8 cellular contexts compared by ENCODE assay signal in the genomic region with DNA sequence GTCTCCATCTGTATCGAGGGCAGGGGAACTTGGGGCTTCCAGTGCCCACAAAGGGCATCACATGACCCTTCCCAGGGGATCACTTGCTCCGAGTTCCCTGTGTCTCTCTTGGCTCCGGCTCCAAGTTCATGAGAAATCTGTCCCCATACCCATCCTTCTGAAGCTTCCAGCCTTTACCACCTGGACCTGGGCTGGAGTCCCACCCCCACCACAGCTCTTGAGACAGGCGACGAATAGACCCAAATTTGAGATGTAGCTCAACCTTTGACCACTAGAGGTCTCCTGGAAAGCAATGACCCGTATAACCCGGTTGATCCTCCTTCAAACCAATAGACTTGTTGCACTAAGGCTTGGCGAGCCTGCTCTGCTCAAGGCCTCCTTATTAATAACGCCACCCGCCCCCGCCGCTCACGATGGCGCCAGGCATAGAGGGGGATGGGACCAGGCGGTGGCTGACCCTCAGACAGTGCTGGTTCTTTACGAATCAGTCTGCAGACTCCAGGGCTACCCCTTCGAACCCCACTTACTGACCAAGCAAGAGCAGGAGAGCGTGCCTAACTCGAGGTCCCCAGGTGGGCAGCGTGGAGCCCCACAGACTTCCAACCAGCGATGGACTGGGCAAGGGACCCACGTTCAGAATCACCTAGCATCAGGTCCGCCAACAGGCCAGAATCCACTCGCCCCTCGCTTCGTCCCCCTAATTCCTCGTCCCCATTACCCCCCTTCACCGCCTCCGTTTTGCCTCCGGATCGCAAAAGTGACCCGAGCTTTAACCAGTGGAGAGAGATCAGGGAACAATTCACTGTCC. TPM values are rescaled to one million over a fixed set of nuclear protein-coding genes. Genes with fewer than 3 reads are reported as not detected.
DNase-seq lines count a peak whose midpoint lies in the region; ATAC-seq, FAIRE-seq and TF ChIP-seq lines count a peak whose summit lies in the region.

No MANE protein-coding gene starts in this region.

- no peaks in the 10 kb centered on the region for H3K36me3 ChIP-seq in SU-DHL-6 (ENCODE audit: low read length)

- H3K4me2 ChIP-seq in SU-DHL-6 (ENCODE audit: low read depth, low read length, poor library complexity, severe bottlenecking), result peak overlapping the region; percentile 99

- peak overlapping the region; percentile 88 for H3K9ac ChIP-seq in SU-DHL-6 (ENCODE audit: low read length)

- peaks cover 7% of the 10 kb centered on the region for H3K27me3 Mint-ChIP-seq in brain

- peak overlapping the region; percentile 40 for H2AFZ ChIP-seq in SU-DHL-6 (ENCODE audit: low read depth, low read length, severe bottlenecking)

- H3K79me2 ChIP-seq in SU-DHL-6 (ENCODE audit: insufficient read depth, low read length), result peaks cover 11% of the 10 kb centered on the region

- H3K36me3 Mint-ChIP-seq in brain, result no peaks in the 10 kb centered on the region

- no peaks in the 10 kb centered on the region for H3K27me3 ChIP-seq in SU-DHL-6 (ENCODE audit: low read length)

- H3F3A ChIP-seq in SU-DHL-6 (ENCODE audit: insufficient read depth), result peaks cover 52% of the 10 kb centered on the region

- FAIRE-seq in HTR-8/SVneo (lab: Jason Lieb, UNC), result no peak

- DNase-seq in ELR (ENCODE audit: low read depth) (peak; percentile 79), HTR-8/SVneo (ENCODE audit: insufficient read length, low spot score) (peak; percentile 51), skeletal muscle cell (ENCODE audit: low read depth) (no peak), T-helper 9 cell (no peak)

- H3K4me3 ChIP-seq in SU-DHL-6 (ENCODE audit: insufficient read depth, low read length, poor library complexity, severe bottlenecking), result peak overlapping the region; percentile 94
- H3K4me3 ChIP-seq in iPS-18c (ENCODE audit: insufficient read depth, low read depth, low read length), result peak overlapping the region; percentile 69
- H3K4me3 ChIP-seq in skeletal muscle cell (ENCODE audit: low read depth, low read length), result peak overlapping the region; percentile 26

- H3K9me2 ChIP-seq in SU-DHL-6 (replicated peaks; ENCODE audit: insufficient read depth, low read length), result no peaks in the 10 kb centered on the region

- no peaks in the 10 kb centered on the region for H3K9me3 Mint-ChIP-seq in brain

- peak; percentile 56 for TF ChIP-seq CTCF in SU-DHL-6 (IDR thresholded peaks at IDR 0.05; ENCODE audit: insufficient read depth, low read length, poor library complexity, severe bottlenecking)
- TF ChIP-seq CTCF in brain (conservative IDR thresholded peaks at IDR 0.05), result peak in 1 of 2 experiments; percentile 65

- ATAC-seq in GM21447 (IDR thresholded peaks at IDR 0.05; ENCODE audit: unreplicated experiment), result peak; percentile 62

- H4K20me1 ChIP-seq in SU-DHL-6 (ENCODE audit: low read depth, low read length), result no peaks in the 10 kb centered on the region

- no peaks in the 10 kb centered on the region for H3K9me3 ChIP-seq in SU-DHL-6 (ENCODE audit: insufficient read depth, low read length)
- H3K9me3 ChIP-seq in iPS-18c (ENCODE audit: control insufficient read depth, insufficient read depth, low read length), result no peaks in the 10 kb centered on the region

- peak overlapping the region in 4 of 5 experiments; percentile 91 to 100 (median 95) for H3K4me3 Mint-ChIP-seq in brain

- peak overlapping the region; percentile 36 to 99 (median 81) for H3K27ac Mint-ChIP-seq in brain

- peak overlapping the region; percentile 99 for H3K27ac ChIP-seq in SU-DHL-6 (ENCODE audit: low read depth, low read length)

- H3K4me1 Mint-ChIP-seq in brain, result peaks cover 48% of the 10 kb centered on the region

RNA-seq across cellular contexts. Expression of a gene that starts 4.4 kb away (rescaled TPM):
- 2.5 TPM for polyA plus RNA-seq in brain (ENCODE audit: insufficient read depth, low read depth, low replicate concordance)

Comparison
In these comparisons a context has a peak if more than half of its experiments do, and no peak if none do; other contexts are left out.
1. DNase-seq: peak in ELR (single experiment) and HTR-8/SVneo (single experiment); none in skeletal muscle cell (single experiment) and T-helper 9 cell (single experiment).
2. H3K4me3 ChIP-seq: peak in every context shown above with its lines; median percentile 94 in SU-DHL-6; 69 in iPS-18c; 26 in skeletal muscle cell.